Comparison of ENCODE assay signal across 18 cellular contexts in genomic region chr11:115396533-115396932, GRCh38.
A peak's percentile ranks its signal among the peaks of the same experiment; 100 is the strongest.
DNase-seq lines count a peak whose midpoint lies in the region; ATAC-seq and TF ChIP-seq lines count a peak whose summit lies in the region.
"Had no signal": no experiment of that assay in that cellular context is flagged by ENCODE, and none has a peak within 500 bp of the region (broad histone marks: within the 10 kb centered on the region; RNA-seq: fewer than 3 reads in every experiment).

No MANE protein-coding gene starts in this region.

- peak overlapping the region; percentile 18 for H3K27ac Mint-ChIP-seq in glutamatergic neuron (ENCODE audit: unreplicated experiment)
- H3K27ac Mint-ChIP-seq: B cell; CD4-positive, alpha-beta T cell; GM23338 had no signal

- peaks cover 22% of the 10 kb centered on the region for H3K9me3 Mint-ChIP-seq in glutamatergic neuron (ENCODE audit: unreplicated experiment)
- H3K9me3 Mint-ChIP-seq: GM23338 had no signal

- H3K27me3 Mint-ChIP-seq in glutamatergic neuron (ENCODE audit: unreplicated experiment): peaks cover 6% of the 10 kb centered on the region
- H3K27me3 Mint-ChIP-seq: CD4-positive, alpha-beta T cell had no signal

- no peak for ATAC-seq in GM18870 (IDR thresholded peaks at IDR 0.05; ENCODE audit: unreplicated experiment)
- ATAC-seq: GM12878, GM23338 had no signal

- no peaks in the 10 kb centered on the region for H3K36me3 Mint-ChIP-seq in glutamatergic neuron (ENCODE audit: unreplicated experiment)

- no peak for TF ChIP-seq CTCF in glutamatergic neuron (IDR thresholded peaks at IDR 0.05; ENCODE audit: partially characterized antibody, unreplicated experiment)

- H3K4me3 Mint-ChIP-seq in glutamatergic neuron (ENCODE audit: unreplicated experiment): no peak overlapping the region
- H3K4me3 Mint-ChIP-seq: B cell; CD4-positive, alpha-beta T cell; GM23338 had no signal

- DNase-seq in NCI-H2081 (lab: John Stamatoyannopoulos, UW) (peak; percentile 36 to 66), NCI-H2081 treated with DMSO at 0.1 percent for 48 hours (lab: John Stamatoyannopoulos, UW) (no peak), D341Med (ENCODE audit: low spot score) (peak; percentile 59), NCI-H446 treated with DMSO at 0.1 percent for 48 hours (lab: John Stamatoyannopoulos, UW) (peak; percentile 32), glutamatergic neuron (no peak)
- no peak for DNase-seq in activated CD4-positive, alpha-beta T cell treated with anti-CD3 and anti-CD28 coated beads, Interleukin-2, amount 50 U/mL, for 1 hour
- DNase-seq: 8988T; ACHN; C1 segment of cervical spinal cord; Calu3; CD4-positive, alpha-beta T cell; DMS153; H7; IMR-90 had no signal

- peaks cover 19% of the 10 kb centered on the region for H3K4me1 Mint-ChIP-seq in glutamatergic neuron (ENCODE audit: low read depth, unreplicated experiment)
- H3K4me1 Mint-ChIP-seq: B cell had no signal

Comparison
In these comparisons a context has a peak if more than half of its experiments do, and no peak if none do; other contexts are left out.
1. DNase-seq: peak in NCI-H2081 (2 of 2), D341Med (single experiment) and NCI-H446 treated with DMSO at 0.1 percent for 48 hours (single experiment); none in NCI-H2081 treated with DMSO at 0.1 percent for 48 hours (single experiment), glutamatergic neuron (single experiment) and activated CD4-positive, alpha-beta T cell treated with anti-CD3 and anti-CD28 coated beads, Interleukin-2, amount 50 U/mL, for 1 hour (single experiment).